In the genomic region with DNA sequence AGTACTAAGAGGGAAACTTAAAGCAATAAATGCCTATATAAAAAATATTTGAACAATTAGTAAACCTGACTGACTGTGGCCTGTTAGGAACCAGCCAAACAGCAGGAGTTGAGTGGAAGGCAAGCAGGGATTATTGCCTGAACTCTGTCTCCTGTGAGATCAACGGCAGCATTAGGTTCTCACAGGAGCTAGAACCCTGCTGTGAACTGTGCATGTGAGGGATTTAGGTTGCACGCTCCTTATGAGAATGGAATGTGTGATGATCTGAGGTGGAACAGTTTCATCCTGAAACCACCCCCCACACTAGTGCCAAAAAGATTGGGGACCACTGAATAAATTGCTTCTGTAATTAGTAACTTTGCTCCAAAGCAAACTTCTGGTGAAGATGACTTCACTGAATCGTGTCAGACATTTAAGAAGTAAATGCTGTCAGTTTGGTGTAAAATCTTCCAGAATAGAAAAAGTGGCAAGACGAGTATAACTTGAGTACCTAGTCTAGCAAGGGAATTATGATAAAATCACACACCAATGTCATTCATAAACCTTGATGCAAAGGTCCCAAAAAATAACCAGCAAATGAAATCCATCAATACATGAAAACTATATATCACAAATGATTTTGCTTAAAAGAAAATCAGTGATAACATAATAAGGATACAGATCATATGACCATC, we compare ENCODE assay signal across 20 cellular contexts. TPM values are rescaled to one million over a fixed set of nuclear protein-coding genes. Genes with fewer than 3 reads are reported as not detected.
"Had no signal": no experiment of that assay in that cellular context is flagged by ENCODE, and none has a peak within 500 bp of the region (broad histone marks: within the 10 kb centered on the region; RNA-seq: fewer than 3 reads in every experiment).

No MANE protein-coding gene starts in this region.

- H3K4me3 ChIP-seq: dorsolateral prefrontal cortex, lower lobe of right lung, tibial artery had no signal

- H3K4me1 ChIP-seq: lower lobe of right lung, tibial artery had no signal

- FAIRE-seq: colon, islet of Langerhans, urothelium cell line had no signal

- H3K27ac ChIP-seq: dorsolateral prefrontal cortex, lower lobe of right lung, tibial artery had no signal

- H3K27ac Mint-ChIP-seq: activated CD4-positive, alpha-beta memory T cell treated with anti-CD3 and anti-CD28 coated beads for 36 hours; activated CD4-positive, alpha-beta T cell treated with anti-CD3 and anti-CD28 coated beads for 36 hours had no signal

- H3K36me3 Mint-ChIP-seq: activated CD4-positive, alpha-beta memory T cell treated with anti-CD3 and anti-CD28 coated beads for 36 hours had no signal

- ATAC-seq: left colon, lower lobe of right lung had no signal

- DNase-seq: activated CD4-positive, alpha-beta memory T cell treated with anti-CD3 and anti-CD28 coated beads for 36 hours; activated CD4-positive, alpha-beta T cell treated with anti-CD3 and anti-CD28 coated beads for 36 hours; activated T-cell treated with anti-CD3 and anti-CD28 coated beads for 4 hours; caudate nucleus; dorsolateral prefrontal cortex; erythroblast; left colon; lower lobe of right lung; occipital lobe; retina; stimulated activated CD4-positive, alpha-beta T cell treated with anti-CD3 and anti-CD28 coated beads, Interleukin-12 subunit alpha, Interleukin-12 subunit beta, amount 100 ng/mL, for 4 hours; stimulated activated CD4-positive, alpha-beta T cell treated with anti-CD3 and anti-CD28 coated beads, Interleukin-1b, Interleukin-23, amount 100 ng/mL, for 48 hours; stimulated activated CD8-positive, alpha-beta memory T cell treated with anti-CD3 and anti-CD28 coated beads, Interleukin-4, amount 100 ng/mL, for 48 hours; stimulated activated naive CD4-positive, alpha-beta T cell; tibial artery had no signal

- H3K4me3 Mint-ChIP-seq: activated CD4-positive, alpha-beta memory T cell treated with anti-CD3 and anti-CD28 coated beads for 36 hours; activated CD4-positive, alpha-beta T cell treated with anti-CD3 and anti-CD28 coated beads for 36 hours; activated naive CD8-positive, alpha-beta T cell had no signal

- H3K36me3 ChIP-seq: lower lobe of right lung, tibial artery had no signal

RNA-seq across cellular contexts. Expression of gene SLC6A16, which starts 53.8 kb away (rescaled TPM):
- total RNA-seq: occipital lobe had no signal
- polyA plus RNA-seq: neural cell had no signal
